In genomic region chr19:6483235-6483634, GRCh38 we compare ENCODE assay signal across 29 cellular contexts. TPM values are rescaled to one million over a fixed set of nuclear protein-coding genes. Genes with fewer than 3 reads are reported as not detected.
DNase-seq lines count a peak whose midpoint lies in the region; ATAC-seq and TF ChIP-seq lines count a peak whose summit lies in the region.
"Had no signal": no experiment of that assay in that cellular context is flagged by ENCODE, and none has a peak within 500 bp of the region (broad histone marks: within the 10 kb centered on the region; RNA-seq: fewer than 3 reads in every experiment).

No MANE protein-coding gene starts in this region.

- H3K36me3 Mint-ChIP-seq in stimulated activated naive CD8-positive, alpha-beta T cell treated with anti-CD3 and anti-CD28 coated beads, Interleukin-15, Interleukin-2, amounts not matched to agents 100 ng/mL and 50 ng/mL, for 24 hours (ENCODE audit: low read depth): peaks cover 4% of the 10 kb centered on the region
- peaks cover 6% of the 10 kb centered on the region for H3K36me3 Mint-ChIP-seq in activated CD4-positive, alpha-beta memory T cell treated with anti-CD3 and anti-CD28 coated beads, Interleukin-2, amount 10 ng/mL, durations not matched to agents 7 days and 5 days (ENCODE audit: low read depth)
- H3K36me3 Mint-ChIP-seq in immature natural killer cell: peaks cover 0 to 4% (median 0%) of the 10 kb centered on the region in 3 donors

- no peak for TF ChIP-seq CTCF in mucosa of descending colon (IDR thresholded peaks at IDR 0.05)

- no peak overlapping the region for H3K4me3 ChIP-seq in mucosa of descending colon
- H3K4me3 ChIP-seq: ascending aorta, dorsolateral prefrontal cortex, HAP-1, sigmoid colon, testis, uterus had no signal

- CTCF ChIA-PET in activated CD4-positive, alpha-beta memory T cell treated with anti-CD3 and anti-CD28 coated beads, Interleukin-2, amount 10 ng/mL, durations not matched to agents 7 days and 5 days (lab: Charles Lee): interaction anchor here (0.7 kb wide), 1 partner anchor 21 kb away, joined by 3 read pairs; no protein-coding TSS in a partner anchor

- no peaks in the 10 kb centered on the region for H3K9me3 Mint-ChIP-seq in stimulated activated naive CD8-positive, alpha-beta T cell treated with anti-CD3 and anti-CD28 coated beads, Interleukin-15, Interleukin-2, amounts not matched to agents 100 ng/mL and 50 ng/mL, for 24 hours
- H3K9me3 Mint-ChIP-seq in stimulated activated naive CD8-positive, alpha-beta T cell treated with anti-CD3 and anti-CD28 coated beads, Interleukin-15, amount 100 ng/mL, for 72 hours: no peaks in the 10 kb centered on the region
- H3K9me3 Mint-ChIP-seq in activated CD4-positive, alpha-beta memory T cell treated with anti-CD3 and anti-CD28 coated beads, Interleukin-2, amount 10 ng/mL, durations not matched to agents 7 days and 5 days: no peaks in the 10 kb centered on the region
- H3K9me3 Mint-ChIP-seq in immature natural killer cell: no peaks in the 10 kb centered on the region
- H3K9me3 Mint-ChIP-seq: nephron had no signal

- no peaks in the 10 kb centered on the region for H3K36me3 ChIP-seq in mucosa of descending colon (ENCODE audit: low read depth)
- H3K36me3 ChIP-seq: ascending aorta, HAP-1, sigmoid colon, uterus had no signal

- ATAC-seq in stimulated activated naive CD8-positive, alpha-beta T cell treated with anti-CD3 and anti-CD28 coated beads, Interleukin-15, amount 100 ng/mL, for 72 hours: no peak
- no peak for ATAC-seq in mucosa of descending colon
- no peak for ATAC-seq in HG03045 (IDR thresholded peaks at IDR 0.05; ENCODE audit: unreplicated experiment)
- ATAC-seq: left colon, PC-3 had no signal

- H3K4me1 ChIP-seq in mucosa of descending colon (ENCODE audit: low read depth): no peaks in the 10 kb centered on the region
- H3K4me1 ChIP-seq: ascending aorta, HAP-1, sigmoid colon, testis, uterus had no signal

- H3K27ac Mint-ChIP-seq in stimulated activated naive CD8-positive, alpha-beta T cell treated with anti-CD3 and anti-CD28 coated beads, Interleukin-15, Interleukin-2, amounts not matched to agents 100 ng/mL and 50 ng/mL, for 24 hours: peak overlapping the region; percentile 47
- H3K27ac Mint-ChIP-seq in stimulated activated naive CD8-positive, alpha-beta T cell treated with anti-CD3 and anti-CD28 coated beads, Interleukin-15, amount 100 ng/mL, for 72 hours: no peak overlapping the region
- peak overlapping the region; percentile 16 for H3K27ac Mint-ChIP-seq in activated CD4-positive, alpha-beta memory T cell treated with anti-CD3 and anti-CD28 coated beads, Interleukin-2, amount 10 ng/mL, durations not matched to agents 7 days and 5 days
- peak overlapping the region; percentile 99 to 100 (median 99) for H3K27ac Mint-ChIP-seq in immature natural killer cell
- H3K27ac Mint-ChIP-seq: nephron had no signal

- no peak for DNase-seq in stimulated activated naive CD8-positive, alpha-beta T cell treated with anti-CD3 and anti-CD28 coated beads, Interleukin-15, amount 100 ng/mL, for 72 hours
- no peak for DNase-seq in activated CD4-positive, alpha-beta memory T cell treated with anti-CD3 and anti-CD28 coated beads, Interleukin-2, amount 10 ng/mL, durations not matched to agents 7 days and 5 days
- DNase-seq in immature natural killer cell (no peak), T1000 (lab: John Stamatoyannopoulos, UW) (no peak), mucosa of descending colon (no peak)
- DNase-seq in activated CD4-positive, alpha-beta T cell treated with anti-CD3 and anti-CD28 coated beads for 4 hours: no peak
- DNase-seq: activated CD4-positive, alpha-beta T cell treated with anti-CD3 and anti-CD28 coated beads for 1 hour; DMS53; dorsolateral prefrontal cortex; GF-D8; head of caudate nucleus; KBM-7; left colon; mesendoderm; NCI-H1930; NCI-H2227 treated with DMSO at 0.1 percent for 48 hours; NCI-H748 treated with DMSO at 0.1 percent for 48 hours; PC-3; Right ventricle myocardium superior; sigmoid colon; SW 1271; testis; uterus had no signal

- POLR2A ChIA-PET in activated CD4-positive, alpha-beta memory T cell treated with anti-CD3 and anti-CD28 coated beads, Interleukin-2, amount 10 ng/mL, durations not matched to agents 7 days and 5 days (lab: Charles Lee): interaction anchor here (0.5 to 1.5 kb wide), 3 partner anchors 35 to 123 kb away, joined by 3 to 4 read pairs (median 3); no protein-coding TSS in a partner anchor

- intact Hi-C loops in mucosa of descending colon (cut with DNase I, micrococcal nuclease): no loop called here

- H3K4me3 Mint-ChIP-seq in stimulated activated naive CD8-positive, alpha-beta T cell treated with anti-CD3 and anti-CD28 coated beads, Interleukin-15, Interleukin-2, amounts not matched to agents 100 ng/mL and 50 ng/mL, for 24 hours: peak overlapping the region; percentile 11
- no peak overlapping the region for H3K4me3 Mint-ChIP-seq in stimulated activated naive CD8-positive, alpha-beta T cell treated with anti-CD3 and anti-CD28 coated beads, Interleukin-15, amount 100 ng/mL, for 72 hours
- H3K4me3 Mint-ChIP-seq in activated CD4-positive, alpha-beta memory T cell treated with anti-CD3 and anti-CD28 coated beads, Interleukin-2, amount 10 ng/mL, durations not matched to agents 7 days and 5 days: no peak overlapping the region
- peak overlapping the region in 3 of 5 donors; percentile 34 to 72 (median 67) for H3K4me3 Mint-ChIP-seq in immature natural killer cell
- H3K4me3 Mint-ChIP-seq: nephron had no signal

- peaks cover 32% of the 10 kb centered on the region for H3K4me1 Mint-ChIP-seq in stimulated activated naive CD8-positive, alpha-beta T cell treated with anti-CD3 and anti-CD28 coated beads, Interleukin-15, Interleukin-2, amounts not matched to agents 100 ng/mL and 50 ng/mL, for 24 hours (ENCODE audit: low read depth)
- H3K4me1 Mint-ChIP-seq in stimulated activated naive CD8-positive, alpha-beta T cell treated with anti-CD3 and anti-CD28 coated beads, Interleukin-15, amount 100 ng/mL, for 72 hours: peaks cover 39% of the 10 kb centered on the region
- peaks cover 39% of the 10 kb centered on the region for H3K4me1 Mint-ChIP-seq in activated CD4-positive, alpha-beta memory T cell treated with anti-CD3 and anti-CD28 coated beads, Interleukin-2, amount 10 ng/mL, durations not matched to agents 7 days and 5 days
- H3K4me1 Mint-ChIP-seq in immature natural killer cell: peaks cover 42 to 43% of the 10 kb centered on the region in 2 donors
- H3K4me1 Mint-ChIP-seq: nephron had no signal

- H3K27me3 Mint-ChIP-seq in stimulated activated naive CD8-positive, alpha-beta T cell treated with anti-CD3 and anti-CD28 coated beads, Interleukin-15, Interleukin-2, amounts not matched to agents 100 ng/mL and 50 ng/mL, for 24 hours: no peaks in the 10 kb centered on the region
- no peaks in the 10 kb centered on the region for H3K27me3 Mint-ChIP-seq in stimulated activated naive CD8-positive, alpha-beta T cell treated with anti-CD3 and anti-CD28 coated beads, Interleukin-15, amount 100 ng/mL, for 72 hours
- H3K27me3 Mint-ChIP-seq in activated CD4-positive, alpha-beta memory T cell treated with anti-CD3 and anti-CD28 coated beads, Interleukin-2, amount 10 ng/mL, durations not matched to agents 7 days and 5 days: no peaks in the 10 kb centered on the region
- H3K27me3 Mint-ChIP-seq in immature natural killer cell (ENCODE audit: low read depth in 3 of 3): peaks cover 0 to 17% (median 4%) of the 10 kb centered on the region in 3 donors

- no peaks in the 10 kb centered on the region for H3K9me3 ChIP-seq in mucosa of descending colon
- H3K9me3 ChIP-seq: ascending aorta, HAP-1, sigmoid colon, testis, uterus had no signal

RNA-seq across cellular contexts. Expression of gene DENND1C, which starts 1.6 kb away (rescaled TPM):
- 100 to 1,000 TPM in 1 of 2 experiments, 10 to 100 TPM in 1; 97.2 to 101 TPM for total RNA-seq in activated CD4-positive, alpha-beta memory T cell treated with anti-CD3 and anti-CD28 coated beads, Interleukin-2, amount 10 ng/mL, durations not matched to agents 7 days and 5 days
- 100 to 1,000 TPM in 1 of 3 donors, 10 to 100 TPM in 2; 29.0 to 120 (median 32.9) TPM for polyA plus RNA-seq in immature natural killer cell
- 1 to 10 TPM; 3.8 to 4.7 (median 4.1) TPM for total RNA-seq in mucosa of descending colon
- total RNA-seq: PC-3 had no signal
- polyA plus RNA-seq: AG04450 had no signal

RNA-seq across cellular contexts. Expression of gene TUBB4A, which starts 18.9 kb away (rescaled TPM):
- 1 to 10 TPM; 2.5 to 3.0 TPM for total RNA-seq in activated CD4-positive, alpha-beta memory T cell treated with anti-CD3 and anti-CD28 coated beads, Interleukin-2, amount 10 ng/mL, durations not matched to agents 7 days and 5 days
- 1 to 10 TPM in 2 of 3 donors, under 1 TPM in 1; 0.86 to 3.0 (median 1.3) TPM for polyA plus RNA-seq in immature natural killer cell
- total RNA-seq in mucosa of descending colon: 10 to 100 TPM in 1 of 3 donors, under 1 TPM in 2; 0.26 to 14.6 (median 0.82) TPM
- polyA plus RNA-seq: AG04450 had no signal

RNA-seq across cellular contexts. Expression of gene CRB3, which starts 19.2 kb away (rescaled TPM):
- total RNA-seq in activated CD4-positive, alpha-beta memory T cell treated with anti-CD3 and anti-CD28 coated beads, Interleukin-2, amount 10 ng/mL, durations not matched to agents 7 days and 5 days: under 1 TPM; 0.63 to 0.93 TPM
- polyA plus RNA-seq in immature natural killer cell: under 1 TPM in 1 of 3 donors, not detected in 2; 0.39 TPM
- 100 to 1,000 TPM in 1 of 3 donors, 10 to 100 TPM in 2; 49.9 to 139 (median 86.0) TPM for total RNA-seq in mucosa of descending colon
- total RNA-seq: ascending aorta, Right ventricle myocardium superior had no signal
- polyA plus RNA-seq: AG04450 had no signal

RNA-seq across cellular contexts. Expression of gene SLC25A23, which starts 23.6 kb away (rescaled TPM):
- 10 to 100 TPM; 30.0 to 35.7 TPM for total RNA-seq in activated CD4-positive, alpha-beta memory T cell treated with anti-CD3 and anti-CD28 coated beads, Interleukin-2, amount 10 ng/mL, durations not matched to agents 7 days and 5 days
- 10 to 100 TPM in 1 of 3 donors, 1 to 10 TPM in 1, under 1 TPM in 1; 0.61 to 14.7 (median 4.1) TPM for polyA plus RNA-seq in immature natural killer cell
- 100 to 1,000 TPM; 106 to 181 (median 116) TPM for total RNA-seq in mucosa of descending colon

RNA-seq across cellular contexts. Expression of gene TNFSF9, which starts 47.6 kb away (rescaled TPM):
- 1 to 10 TPM; 5.7 to 5.8 TPM for total RNA-seq in activated CD4-positive, alpha-beta memory T cell treated with anti-CD3 and anti-CD28 coated beads, Interleukin-2, amount 10 ng/mL, durations not matched to agents 7 days and 5 days
- polyA plus RNA-seq in immature natural killer cell: 10 to 100 TPM in 1 of 3 donors, 1 to 10 TPM in 2; 1.3 to 16.0 (median 5.9) TPM
- 1 to 10 TPM in 2 of 3 donors, under 1 TPM in 1; 0.58 to 1.2 (median 1.0) TPM for total RNA-seq in mucosa of descending colon
- total RNA-seq: ascending aorta had no signal

Comparison
In these comparisons a context has a peak if more than half of its experiments do, and no peak if none do; other contexts are left out.
1. H3K27ac Mint-ChIP-seq: peak in stimulated activated naive CD8-positive, alpha-beta T cell treated with anti-CD3 and anti-CD28 coated beads, Interleukin-15, Interleukin-2, amounts not matched to agents 100 ng/mL and 50 ng/mL, for 24 hours (single experiment), activated CD4-positive, alpha-beta memory T cell treated with anti-CD3 and anti-CD28 coated beads, Interleukin-2, amount 10 ng/mL, durations not matched to agents 7 days and 5 days (single experiment) and immature natural killer cell (6 of 6); none in stimulated activated naive CD8-positive, alpha-beta T cell treated with anti-CD3 and anti-CD28 coated beads, Interleukin-15, amount 100 ng/mL, for 72 hours (0 of 2).
2. H3K4me3 Mint-ChIP-seq: peak in stimulated activated naive CD8-positive, alpha-beta T cell treated with anti-CD3 and anti-CD28 coated beads, Interleukin-15, Interleukin-2, amounts not matched to agents 100 ng/mL and 50 ng/mL, for 24 hours (single experiment) and immature natural killer cell (3 of 5); none in stimulated activated naive CD8-positive, alpha-beta T cell treated with anti-CD3 and anti-CD28 coated beads, Interleukin-15, amount 100 ng/mL, for 72 hours (0 of 2) and activated CD4-positive, alpha-beta memory T cell treated with anti-CD3 and anti-CD28 coated beads, Interleukin-2, amount 10 ng/mL, durations not matched to agents 7 days and 5 days (single experiment).
3. RNA of gene DENND1C, which starts 1.6 kb away (total RNA-seq): 97.2 to 101 TPM in activated CD4-positive, alpha-beta memory T cell treated with anti-CD3 and anti-CD28 coated beads, Interleukin-2, amount 10 ng/mL, durations not matched to agents 7 days and 5 days; 3.8 to 4.7 TPM in mucosa of descending colon; every median in the first group is over 10 times any median in the second.
4. RNA of gene CRB3, which starts 19.2 kb away (total RNA-seq): 49.9 to 139 TPM in mucosa of descending colon; 0.63 to 0.93 TPM in activated CD4-positive, alpha-beta memory T cell treated with anti-CD3 and anti-CD28 coated beads, Interleukin-2, amount 10 ng/mL, durations not matched to agents 7 days and 5 days; every median in the first group is over 10 times any median in the second.